In the genomic region with DNA sequence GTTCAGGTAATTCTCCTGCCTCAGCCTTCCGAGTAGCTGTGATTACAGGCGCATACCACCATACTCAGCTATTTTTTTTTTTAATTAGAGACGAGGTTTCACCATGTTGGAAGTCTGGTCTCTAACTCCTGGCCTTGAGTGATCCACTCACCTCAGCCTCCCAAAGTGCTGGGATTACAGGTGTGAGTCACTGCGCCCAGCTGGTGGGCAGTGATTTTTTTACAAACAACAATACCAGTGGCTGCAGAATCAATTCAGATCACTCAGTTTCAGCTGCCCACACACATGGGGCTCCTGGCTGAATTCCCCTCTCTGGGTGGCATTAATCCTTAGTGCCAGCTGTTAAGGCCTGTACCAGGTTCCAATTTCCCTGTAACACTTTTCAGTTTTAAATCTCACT, we compare ENCODE assay signal across 13 cellular contexts.
"Had no signal": no experiment of that assay in that cellular context is flagged by ENCODE, and none has a peak within 500 bp of the region (broad histone marks: within the 10 kb centered on the region; RNA-seq: fewer than 3 reads in every experiment).

No MANE protein-coding gene starts in this region.

- H3K9me3 ChIP-seq: ovary, vagina had no signal

- H3K4me3 ChIP-seq: ovary, right atrium auricular region, sigmoid colon, tibial artery, upper lobe of right lung, vagina had no signal

- H3K27me3 ChIP-seq: foreskin keratinocyte, ovary, right atrium auricular region, sigmoid colon, tibial artery, upper lobe of right lung, vagina had no signal

- ATAC-seq: foreskin keratinocyte; naive thymus-derived CD8-positive, alpha-beta T cell; stimulated activated naive CD8-positive, alpha-beta T cell treated with anti-CD3 and anti-CD28 coated beads, Interleukin-15, Interleukin-2, amounts not matched to agents 100 U/mL and 50 U/mL, for 24 hours; upper lobe of right lung had no signal

- H3K4me1 ChIP-seq: foreskin keratinocyte, right atrium auricular region, sigmoid colon, tibial artery, upper lobe of right lung, vagina had no signal

- DNase-seq: erythroblast; foreskin keratinocyte; naive thymus-derived CD8-positive, alpha-beta T cell; nucleus accumbens; ovary; sigmoid colon; small intestine; stimulated activated CD4-positive, alpha-beta T cell treated with anti-CD3 and anti-CD28 coated beads, Interleukin-2, amount 100 ng/mL, for 48 hours; stimulated activated naive CD8-positive, alpha-beta T cell treated with anti-CD3 and anti-CD28 coated beads, Interleukin-15, Interleukin-2, amounts not matched to agents 100 U/mL and 50 U/mL, for 24 hours; tibial artery; upper lobe of right lung had no signal

- H3K36me3 ChIP-seq: ovary, right atrium auricular region, sigmoid colon, tibial artery, upper lobe of right lung, vagina had no signal

- H3K27ac ChIP-seq: foreskin keratinocyte, ovary, right atrium auricular region, sigmoid colon, tibial artery, upper lobe of right lung, vagina had no signal
